ENCODE assay signal across 8 cellular contexts in genomic region chr12:120602416-120602815, GRCh38. TPM values are rescaled to one million over a fixed set of nuclear protein-coding genes. Genes with fewer than 3 reads are reported as not detected.
DNase-seq lines count a peak whose midpoint lies in the region; ATAC-seq and TF ChIP-seq lines count a peak whose summit lies in the region.
"Not testable (repeated sequence)": the region's sequence is repeated elsewhere in the genome, so short reads cannot be mapped to it uniquely, and the experiment has no call there.
"Had no signal": no experiment of that assay in that cellular context is flagged by ENCODE, and none has a peak within 500 bp of the region (broad histone marks: within the 10 kb centered on the region; RNA-seq: fewer than 3 reads in every experiment).

No MANE protein-coding gene starts in this region.

- peaks cover 14% of the 10 kb centered on the region for H3K27me3 Mint-ChIP-seq in Calu3 (ENCODE audit: unreplicated experiment)
- peaks cover 0 to 15% (median 10%) of the 10 kb centered on the region in 5 donors for H3K27me3 Mint-ChIP-seq in naive thymus-derived CD4-positive, alpha-beta T cell

- CTCF ChIA-PET in Calu3 (lab: Charles Lee), result interaction anchor here (0.6 to 1.2 kb wide), 3 partner anchors 37 to 376 kb away, joined by 3 read pairs; partner anchors contain the start of gene HNF1A
- CTCF ChIA-PET in PC-9 (lab: Charles Lee), result interaction anchor here (0.5 to 0.9 kb wide), 3 partner anchors 18 to 73 kb away, joined by 6 to 7 read pairs (median 7); no protein-coding TSS in a partner anchor
- CTCF ChIA-PET in naive thymus-derived CD4-positive, alpha-beta T cell (lab: Charles Lee), result interaction anchor here (0.7 kb wide), 2 partner anchors 15 to 67 kb away, joined by 3 read pairs; no protein-coding TSS in a partner anchor

- H3K27ac ChIP-seq in PC-9; naive thymus-derived CD4-positive, alpha-beta T cell (ENCODE audit: low read depth, low read length): not testable (repeated sequence)

- H3K4me3 Mint-ChIP-seq in Calu3 (ENCODE audit: low read depth, unreplicated experiment); naive thymus-derived CD4-positive, alpha-beta T cell: not testable (repeated sequence)

- TF ChIP-seq POLR2A in erythroblast (IDR thresholded peaks at IDR 0.05; ENCODE audit: low read length), result not testable (repeated sequence)

- H3K9me3 Mint-ChIP-seq in Calu3 (ENCODE audit: low read depth, unreplicated experiment); naive thymus-derived CD4-positive, alpha-beta T cell: not testable (repeated sequence)

- peak; percentile 86 for ATAC-seq in naive thymus-derived CD4-positive, alpha-beta T cell

- peaks cover 26% of the 10 kb centered on the region for H3K4me1 ChIP-seq in PC-9 (replicated peaks; ENCODE audit: insufficient read depth)
- not testable (repeated sequence) for H3K4me1 ChIP-seq in naive thymus-derived CD4-positive, alpha-beta T cell (ENCODE audit: control insufficient read depth in 2 of 2, insufficient read depth in 2 of 2, low read length in 2 of 2)

- not testable (repeated sequence) for H3K79me2 ChIP-seq in PC-9 (ENCODE audit: low read depth)

- DNase-seq in Calu3 (peak; percentile 24), HT1080 (ENCODE audit: low read depth) (peak; percentile 49), MV-4-11 (lab: John Stamatoyannopoulos, UW) (peak; percentile 92), PC-9 (peak in 1 of 2 experiments; percentile 78), UCSD-AML1 (lab: John Stamatoyannopoulos, UW; ENCODE audit: unreplicated experiment) (peak; percentile 38), erythroblast (lab: John Stamatoyannopoulos, UW) (peak; percentile 45 to 55)
- not testable (repeated sequence) for DNase-seq in naive thymus-derived CD4-positive, alpha-beta T cell

- not testable (repeated sequence) for H3K4me3 ChIP-seq in PC-9; naive thymus-derived CD4-positive, alpha-beta T cell (ENCODE audit: low read length)

- BruUV-seq in Calu3 (replicated peaks; lab: Mats Ljungman, UMichigan); PC-9 (replicated peaks; lab: Mats Ljungman, UMichigan): not testable (repeated sequence)

- H3K9me3 ChIP-seq in PC-9 (ENCODE audit: insufficient read depth, low read depth); naive thymus-derived CD4-positive, alpha-beta T cell (ENCODE audit: control insufficient read depth in 2 of 3, low read length in 3 of 3): not testable (repeated sequence)

- intact Hi-C loops in Calu3 (cut with micrococcal nuclease; ENCODE audit: unreplicated experiment); PC-9 (cut with micrococcal nuclease; ENCODE audit: unreplicated experiment); naive thymus-derived CD4-positive, alpha-beta T cell (cut with micrococcal nuclease): not testable (repeated sequence)

- H3K4me2 ChIP-seq in PC-9, result peak overlapping the region; percentile 39

- not testable (repeated sequence) for H3K36me3 ChIP-seq in PC-9 (ENCODE audit: low read depth); naive thymus-derived CD4-positive, alpha-beta T cell (ENCODE audit: control insufficient read depth in 2 of 3, insufficient read depth in 3 of 3, low read length in 3 of 3)

- H3F3A ChIP-seq in PC-9 (ENCODE audit: insufficient read depth, low read depth), result not testable (repeated sequence)

- not testable (repeated sequence) for H3K9me2 ChIP-seq in PC-9 (ENCODE audit: insufficient read depth)

- H4K20me1 ChIP-seq in PC-9 (ENCODE audit: insufficient read depth), result not testable (repeated sequence)

- H3K27me3 ChIP-seq in PC-9 (ENCODE audit: insufficient read depth, low read depth); naive thymus-derived CD4-positive, alpha-beta T cell (ENCODE audit: control insufficient read depth in 2 of 2, insufficient read depth in 2 of 2, low read length in 2 of 2): not testable (repeated sequence)

- H3K36me3 Mint-ChIP-seq in Calu3 (ENCODE audit: insufficient read depth, unreplicated experiment); naive thymus-derived CD4-positive, alpha-beta T cell: not testable (repeated sequence)

- not testable (repeated sequence) for H3K27ac Mint-ChIP-seq in Calu3 (ENCODE audit: unreplicated experiment); naive thymus-derived CD4-positive, alpha-beta T cell

- POLR2A ChIA-PET in PC-9 (lab: Charles Lee; ENCODE audit: unreplicated experiment), result interaction anchor here (0.5 to 0.7 kb wide), 4 partner anchors 29 to 286 kb away, joined by 3 to 21 read pairs (median 5); partner anchors contain the start of gene PLA2G1B
- POLR2A ChIA-PET in naive thymus-derived CD4-positive, alpha-beta T cell (lab: Charles Lee), result not testable (repeated sequence)

- H3K4me1 Mint-ChIP-seq in Calu3 (ENCODE audit: low read depth, unreplicated experiment), result peaks cover 21% of the 10 kb centered on the region
- H3K4me1 Mint-ChIP-seq in naive thymus-derived CD4-positive, alpha-beta T cell, result not testable (repeated sequence)

- TF ChIP-seq CTCF in Calu3 (IDR thresholded peaks at IDR 0.05; ENCODE audit: unreplicated experiment); PC-9 (conservative IDR thresholded peaks at IDR 0.05): not testable (repeated sequence)

- not testable (repeated sequence) for H2AFZ ChIP-seq in PC-9

RNA-seq across cellular contexts. Expression of gene POP5, which starts 21.2 kb away (rescaled TPM):
- 81.0 and 84.4 TPM in 2 replicates for total RNA-seq in Calu3 (2022)
- total RNA-seq in HT1080 (2014; rRNA removed; shearing (Covaris generic)), result 58.9 and 60.4 TPM in 2 replicates
- 45.3 and 59.6 TPM in 2 replicates for polyA plus RNA-seq in HT1080 (2015; cell fraction: cytosol; rRNA removed)
- polyA plus RNA-seq in HT1080 (2015; cell fraction: nucleus; rRNA removed), result 73.8 and 96.4 TPM in 2 replicates
- 26.5 and 30.5 TPM in 2 replicates for total RNA-seq in PC-9 (2021)
- 10 to 100 TPM; 42.9 to 86.8 (median 59.0) TPM for total RNA-seq in naive thymus-derived CD4-positive, alpha-beta T cell
- 100 to 1,000 TPM; 116 to 141 TPM for polyA plus RNA-seq in naive thymus-derived CD4-positive, alpha-beta T cell

RNA-seq across cellular contexts. Expression of gene CABP1, which starts 38.0 kb away (rescaled TPM):
- total RNA-seq in Calu3 (2022) (0.14 and 0.98 TPM in 2 replicates), PC-9 (2021) (not detected in 2 replicates)
- total RNA-seq in HT1080 (2014; rRNA removed; shearing (Covaris generic)), result not detected in 2 replicates
- polyA plus RNA-seq in HT1080 (2015; cell fraction: cytosol; rRNA removed), result 0.07 and 0.22 TPM in 2 replicates
- 0.06 TPM in 1 of 2 replicates, not detected in the other for polyA plus RNA-seq in HT1080 (2015; cell fraction: nucleus; rRNA removed)
- total RNA-seq in naive thymus-derived CD4-positive, alpha-beta T cell, result under 1 TPM in 1 of 5 experiments, not detected in 4; 0.24 TPM
- polyA plus RNA-seq in naive thymus-derived CD4-positive, alpha-beta T cell, result not detected
- total RNA-seq: T-cell had no signal
